In genomic region chr15:90845201-90845949, GRCh38 we compare ENCODE assay signal across 8 cellular contexts. TPM values are rescaled to one million over a fixed set of nuclear protein-coding genes. Genes with fewer than 3 reads are reported as not detected.
DNase-seq lines count a peak whose midpoint lies in the region; ATAC-seq and TF ChIP-seq lines count a peak whose summit lies in the region.

No MANE protein-coding gene starts in this region.

- no peaks in the 10 kb centered on the region for H3K9me3 ChIP-seq in BLaER1 treated with 17β-estradiol and CSF1 and Interleukin-3, amounts not matched to agents 10 nM and 100 nM (replicated peaks in 1 of 11)
- no peaks in the 10 kb centered on the region for H3K9me3 ChIP-seq in Panc1 (ENCODE audit: control insufficient read depth, insufficient read depth, low read depth, low read length)

- peaks cover 0 to 7% (median 0%) of the 10 kb centered on the region in 11 experiments; a peak in 2 of 22 replicates for H4K20me1 ChIP-seq in BLaER1 treated with 17β-estradiol and CSF1 and Interleukin-3, amounts not matched to agents 10 nM and 100 nM

- H3K4me3 Mint-ChIP-seq in dendritic cell treated with granulocyte-macrophage colony-stimulating factor and Interleukin-4, amounts not matched to agents 40 ng/mL and 50 ng/mL, for 4 days, result peak overlapping the region; percentile 45
- H3K4me3 Mint-ChIP-seq in immature natural killer cell, result no peak overlapping the region

- peaks cover 0 to under 1% (median 0%) of the 10 kb centered on the region in 11 experiments; a peak in 3 of 22 replicates for H3K36me3 ChIP-seq in BLaER1 treated with 17β-estradiol and CSF1 and Interleukin-3, amounts not matched to agents 10 nM and 100 nM
- no peaks in the 10 kb centered on the region for H3K36me3 ChIP-seq in Panc1 (ENCODE audit: control insufficient read depth, insufficient read depth, low read length)

- H3K36me3 Mint-ChIP-seq in dendritic cell treated with granulocyte-macrophage colony-stimulating factor and Interleukin-4, amounts not matched to agents 40 ng/mL and 50 ng/mL, for 4 days (ENCODE audit: low read depth), result peaks cover 68% of the 10 kb centered on the region
- H3K36me3 Mint-ChIP-seq in immature natural killer cell, result no peaks in the 10 kb centered on the region

- peak overlapping the region; percentile 46 to 89 (median 70) for H3K4me2 ChIP-seq in BLaER1 treated with 17β-estradiol and CSF1 and Interleukin-3, amounts not matched to agents 10 nM and 100 nM

- 0 out of 22 replicates have a peak, but pooled peaks cover 0 to under 1% (median 0%) of the 10 kb centered on the region in 11 experiments for H3K27me3 ChIP-seq in BLaER1 treated with 17β-estradiol and CSF1 and Interleukin-3, amounts not matched to agents 10 nM and 100 nM
- no peaks in the 10 kb centered on the region for H3K27me3 ChIP-seq in Panc1 (ENCODE audit: control insufficient read depth, insufficient read depth, low read length)

- H3K9me3 Mint-ChIP-seq in dendritic cell treated with granulocyte-macrophage colony-stimulating factor and Interleukin-4, amounts not matched to agents 40 ng/mL and 50 ng/mL, for 4 days, result no peaks in the 10 kb centered on the region
- no peaks in the 10 kb centered on the region for H3K9me3 Mint-ChIP-seq in immature natural killer cell

- ATAC-seq in GM18868 (IDR thresholded peaks at IDR 0.05; ENCODE audit: unreplicated experiment) (peak; percentile 97), HG03060 (IDR thresholded peaks at IDR 0.05; ENCODE audit: low read depth, unreplicated experiment) (peak; percentile 84), Panc1 (peak; percentile 86)

- TF ChIP-seq CTCF in Panc1 (IDR thresholded peaks at IDR 0.05), result no peak

- BruUV-seq in Panc1 (replicated peaks; lab: Mats Ljungman, UMichigan), result no TSS peak

- H3K27ac ChIP-seq in BLaER1 treated with 17β-estradiol and CSF1 and Interleukin-3, amounts not matched to agents 10 nM and 100 nM, result peak overlapping the region; percentile 30 to 80 (median 72); a peak in 21 of 22 replicates
- no peak overlapping the region for H3K27ac ChIP-seq in Panc1 (ENCODE audit: low read length)
- H3K27ac ChIP-seq in skin epidermis, result peak overlapping the region in 13 of 21 experiments; percentile 4 to 76 (median 39)

- H3K4me1 ChIP-seq in BLaER1 treated with 17β-estradiol and CSF1 and Interleukin-3, amounts not matched to agents 10 nM and 100 nM, result peaks cover 28 to 54% (median 37%) of the 10 kb centered on the region in 10 experiments
- peaks cover 6% of the 10 kb centered on the region for H3K4me1 ChIP-seq in Panc1 (ENCODE audit: control insufficient read depth, insufficient read depth, low read length)

- peaks cover 52% of the 10 kb centered on the region for H3K4me1 Mint-ChIP-seq in dendritic cell treated with granulocyte-macrophage colony-stimulating factor and Interleukin-4, amounts not matched to agents 40 ng/mL and 50 ng/mL, for 4 days (ENCODE audit: low read depth)
- H3K4me1 Mint-ChIP-seq in immature natural killer cell, result no peaks in the 10 kb centered on the region

- peak overlapping the region in 1 of 10 experiments; percentile 19; a peak in 1 of 20 replicates for H3K4me3 ChIP-seq in BLaER1 treated with 17β-estradiol and CSF1 and Interleukin-3, amounts not matched to agents 10 nM and 100 nM
- H3K4me3 ChIP-seq in Panc1 (ENCODE audit: low read depth in 2 of 2, low read length in 2 of 2) (no peak overlapping the region), skin epidermis (no peak overlapping the region)

- DNase-seq in Panc1 (ENCODE audit: low read depth, low spot score) (peak; percentile 54), NCI-H82 (lab: John Stamatoyannopoulos, UW) (no peak), immature natural killer cell (no peak)

- CTCF ChIA-PET in Panc1 (lab: Charles Lee), result interaction anchor here (0.5 to 0.7 kb wide), 2 partner anchors 9 to 25 kb away, joined by 3 to 4 read pairs; no protein-coding TSS in a partner anchor

- intact Hi-C loops in Panc1 (cut with micrococcal nuclease; ENCODE audit: unreplicated experiment), result no loop called here
- intact Hi-C loops in dendritic cell treated with granulocyte-macrophage colony-stimulating factor and Interleukin-4, amounts not matched to agents 40 ng/mL and 50 ng/mL, for 4 days (cut with micrococcal nuclease), result no loop called here

- in situ Hi-C loops in Panc1 (cut with HindIII; ENCODE audit: low pct_unique_long_range_greater_than_20kb, low sequenced_read_pairs), result no loop called here

- H3K27ac Mint-ChIP-seq in dendritic cell treated with granulocyte-macrophage colony-stimulating factor and Interleukin-4, amounts not matched to agents 40 ng/mL and 50 ng/mL, for 4 days, result peak overlapping the region; percentile 96
- no peak overlapping the region for H3K27ac Mint-ChIP-seq in immature natural killer cell

- POLR2A ChIA-PET in Panc1 (lab: Charles Lee), result interaction anchor here (0.6 to 0.7 kb wide), 3 partner anchors 10 to 515 kb away, joined by 6 to 10 read pairs (median 7); no protein-coding TSS in a partner anchor

- no peaks in the 10 kb centered on the region for H3K27me3 Mint-ChIP-seq in dendritic cell treated with granulocyte-macrophage colony-stimulating factor and Interleukin-4, amounts not matched to agents 40 ng/mL and 50 ng/mL, for 4 days
- peaks cover 0 to 5% (median 0%) of the 10 kb centered on the region in 3 donors for H3K27me3 Mint-ChIP-seq in immature natural killer cell (ENCODE audit: low read depth in 3 of 3)

- peak overlapping the region; percentile 39 to 67 (median 58); a peak in 19 of 22 replicates for H3K9ac ChIP-seq in BLaER1 treated with 17β-estradiol and CSF1 and Interleukin-3, amounts not matched to agents 10 nM and 100 nM

RNA-seq across cellular contexts. Expression of gene FURIN, which starts 23.0 kb away (rescaled TPM):
- total RNA-seq in Panc1 (2021; ENCODE audit: unreplicated experiment), result 62.0 TPM
- polyA plus RNA-seq in Panc1 (2012; ENCODE audit: insufficient read length), result 92.5 TPM
- polyA plus RNA-seq in immature natural killer cell, result 10 to 100 TPM; 18.2 to 22.8 (median 20.8) TPM

RNA-seq across cellular contexts. Expression of gene FES, which starts 38.9 kb away (rescaled TPM):
- total RNA-seq in Panc1 (2021; ENCODE audit: unreplicated experiment), result 0.64 TPM
- polyA plus RNA-seq in Panc1 (2012; ENCODE audit: insufficient read length), result 0.30 TPM
- 10 to 100 TPM; 28.6 to 73.2 (median 53.5) TPM for polyA plus RNA-seq in immature natural killer cell

RNA-seq across cellular contexts. Expression of gene MAN2A2, which starts 57.7 kb away (rescaled TPM):
- total RNA-seq in Panc1 (2021; ENCODE audit: unreplicated experiment), result 77.2 TPM
- polyA plus RNA-seq in Panc1 (2012; ENCODE audit: insufficient read length), result 102 TPM
- polyA plus RNA-seq in immature natural killer cell, result 1 to 10 TPM; 4.1 to 7.4 (median 5.4) TPM
